ENCODE assay signal across 19 cellular contexts in genomic region chr15:25679964-25680658, GRCh38.
"Had no signal": no experiment of that assay in that cellular context is flagged by ENCODE, and none has a peak within 500 bp of the region (broad histone marks: within the 10 kb centered on the region; RNA-seq: fewer than 3 reads in every experiment).

No MANE protein-coding gene starts in this region.

- H3K27me3 Mint-ChIP-seq: naive thymus-derived CD4-positive, alpha-beta T cell had no signal

- H3K27ac ChIP-seq: heart left ventricle, ovary, tibial artery, upper lobe of left lung, uterus had no signal

- H3K36me3 ChIP-seq: heart left ventricle, ovary, uterus had no signal

- H3K27me3 ChIP-seq: heart left ventricle, ovary, tibial artery, upper lobe of left lung, uterus had no signal

- DNase-seq: effector memory CD4-positive, alpha-beta T cell; heart left ventricle; hippocampal formation; left colon; left ventricle myocardium superior; mesenchymal stem cell; naive thymus-derived CD4-positive, alpha-beta T cell; nephron progenitor cell; nucleus accumbens; ovary; stimulated activated CD4-positive, alpha-beta T cell treated with anti-CD3 and anti-CD28 coated beads, Interleukin-2, amount 100 ng/mL, for 48 hours; stimulated activated naive CD4-positive, alpha-beta T cell treated with Interleukin-2 at 50 U/mL for 16 hours; uterus had no signal

- ATAC-seq: esophagus mucosa; heart left ventricle; left colon; left ventricle myocardium superior; naive thymus-derived CD4-positive, alpha-beta T cell; right cardiac atrium had no signal

- H3K27ac Mint-ChIP-seq: nephron progenitor cell had no signal

- H3K9me3 ChIP-seq: ovary, tibial artery, upper lobe of left lung, uterus had no signal

- H3K4me3 ChIP-seq: heart left ventricle, lung, ovary, smooth muscle cell, tibial artery, upper lobe of left lung, uterus had no signal

- H3K4me3 Mint-ChIP-seq: naive thymus-derived CD4-positive, alpha-beta T cell; nephron progenitor cell had no signal

- H3K4me1 ChIP-seq: upper lobe of left lung had no signal
